1 cellular context compared by ENCODE assay signal in the genomic region with DNA sequence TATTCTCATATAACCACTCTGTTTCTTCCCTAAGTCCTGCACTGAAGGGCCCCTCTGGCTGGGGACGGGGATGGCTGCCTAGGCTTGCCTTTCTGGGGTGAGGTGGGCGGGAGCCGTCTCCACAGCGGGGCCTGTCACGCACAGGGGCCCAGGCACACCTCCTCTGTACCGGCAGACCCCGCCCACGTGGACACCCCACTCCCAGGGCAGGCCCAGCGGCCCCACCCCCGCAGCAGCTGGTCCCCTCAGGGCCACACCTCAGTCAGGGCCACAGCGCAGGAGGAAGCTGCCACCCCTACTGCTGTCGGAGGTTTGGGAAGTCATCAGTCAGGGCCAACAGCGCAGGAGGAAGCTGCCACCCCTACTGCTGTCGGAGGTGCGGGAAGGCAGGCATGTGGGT.
TF ChIP-seq lines count a peak whose summit lies in the region.

No MANE protein-coding gene starts in this region.

TF ChIP-seq in H1, 55 proteins besides CTCF, POLR2A, EP300 and RAD21:
- TF ChIP-seq HDAC2 (IDR thresholded peaks at IDR 0.05; ENCODE audit: borderline replicate concordance in 1 of 2, low read depth in 2 of 2, low read length in 2 of 2) = no peak
TF ChIP-seq in H1: peak in this region for 0.
